13 cellular contexts compared by ENCODE assay signal in the genomic region with DNA sequence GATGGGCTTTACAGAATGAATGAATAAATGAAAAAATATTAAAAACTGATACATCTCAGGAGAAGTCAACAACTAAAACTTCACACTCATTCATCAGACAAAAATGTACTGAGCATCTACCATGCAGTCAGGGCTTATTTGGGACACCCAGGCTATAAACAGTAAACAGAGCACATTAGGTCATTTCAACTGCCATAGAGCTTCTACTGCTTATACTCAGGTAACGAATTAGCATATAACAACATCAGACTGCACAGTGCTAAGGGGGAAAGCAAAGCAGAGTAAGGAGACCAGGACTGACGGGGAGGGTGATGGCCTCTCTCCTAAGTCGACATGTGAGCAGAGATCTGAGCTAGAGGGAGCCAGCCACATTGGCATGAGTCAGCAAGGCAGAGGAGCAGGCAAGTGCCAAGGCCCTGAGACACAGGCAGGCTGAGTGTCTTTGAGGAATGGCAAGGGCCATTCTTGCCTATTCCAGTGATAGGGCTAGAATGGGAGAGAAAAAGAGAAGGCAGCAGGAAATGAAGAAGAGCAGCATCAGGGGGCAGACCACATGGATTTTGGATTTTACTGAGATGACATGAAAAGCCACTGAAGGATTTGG.
DNase-seq lines count a peak whose midpoint lies in the region; ATAC-seq and TF ChIP-seq lines count a peak whose summit lies in the region.
"Had no signal": no experiment of that assay in that cellular context is flagged by ENCODE, and none has a peak within 500 bp of the region (broad histone marks: within the 10 kb centered on the region; RNA-seq: fewer than 3 reads in every experiment).

No MANE protein-coding gene starts in this region.

- TF ChIP-seq CTCF in Panc1 (IDR thresholded peaks at IDR 0.05) (no peak), fibroblast of lung (conservative IDR thresholded peaks at IDR 0.05 in 1 of 2, IDR thresholded peaks at IDR 0.05 in 1 of 2; ENCODE audit: low read depth in 1 of 2, low read length in 2 of 2) (no peak)

- no peaks in the 10 kb centered on the region for H3K27me3 ChIP-seq in Panc1 (ENCODE audit: control insufficient read depth, insufficient read depth, low read length)
- H3K27me3 ChIP-seq in fibroblast of lung (ENCODE audit: control insufficient read depth, insufficient read depth, low read length), result no peaks in the 10 kb centered on the region
- no peaks in the 10 kb centered on the region for H3K27me3 ChIP-seq in skeletal muscle satellite cell (ENCODE audit: control insufficient read depth, insufficient read depth, low read length)

- no peak overlapping the region for H3K9ac ChIP-seq in fibroblast of lung (ENCODE audit: insufficient read depth, low read length)
- no peak overlapping the region for H3K9ac ChIP-seq in skeletal muscle satellite cell (ENCODE audit: low read depth, low read length)

- H3K4me2 ChIP-seq in fibroblast of lung (ENCODE audit: extremely low read depth, insufficient read depth, low read length) (no peak overlapping the region), skeletal muscle satellite cell (ENCODE audit: low read length) (peak overlapping the region; percentile 0)

- H3K79me2 ChIP-seq in fibroblast of lung (ENCODE audit: control insufficient read depth, insufficient read depth, low read length), result no peaks in the 10 kb centered on the region

- H3K9me3 Mint-ChIP-seq in activated T-helper 2 cell treated with anti-CD3 and anti-CD28 coated beads, Interferon-gamma antibody, Interleukin-2, Interleukin-4, amounts not matched to agents 10 μg/mL and 5 μg/mL and 100 μg/mL, durations not matched to agents 14 hours and 24 hours and 36 hours, result no peaks in the 10 kb centered on the region

- ATAC-seq in Panc1 (0 out of 2 replicates have a peak, but pooled peaks have one; percentile 51), GM19351 (IDR thresholded peaks at IDR 0.05; ENCODE audit: unreplicated experiment) (no peak), GM21526 (IDR thresholded peaks at IDR 0.05; ENCODE audit: low FRiP score, unreplicated experiment) (no peak)

- H3K27ac ChIP-seq in Panc1 (ENCODE audit: low read length) (no peak overlapping the region), fibroblast of lung (ENCODE audit: insufficient read depth, low read length) (no peak overlapping the region)

- H3K27me3 Mint-ChIP-seq in activated T-helper 2 cell treated with anti-CD3 and anti-CD28 coated beads, Interferon-gamma antibody, Interleukin-2, Interleukin-4, amounts not matched to agents 10 μg/mL and 5 μg/mL and 100 μg/mL, durations not matched to agents 14 hours and 24 hours and 36 hours (ENCODE audit: low read depth), result peaks cover 5% of the 10 kb centered on the region
- H3K27me3 Mint-ChIP-seq: type B pancreatic cell had no signal

- in situ Hi-C loops in Panc1 (cut with HindIII; ENCODE audit: low pct_unique_long_range_greater_than_20kb, low sequenced_read_pairs), result no loop called here

- H3K36me3 ChIP-seq in Panc1 (ENCODE audit: control insufficient read depth, insufficient read depth, low read length), result no peaks in the 10 kb centered on the region
- H3K36me3 ChIP-seq in fibroblast of lung (ENCODE audit: control insufficient read depth, insufficient read depth, low read length), result no peaks in the 10 kb centered on the region
- H3K36me3 ChIP-seq in skeletal muscle satellite cell (ENCODE audit: insufficient read depth, low read length), result no peaks in the 10 kb centered on the region

- no TSS peak for BruUV-seq in Panc1 (replicated peaks; lab: Mats Ljungman, UMichigan)

- peak overlapping the region; percentile 28 for H2AFZ ChIP-seq in fibroblast of lung (ENCODE audit: low read length)

- POLR2A ChIA-PET in Panc1 (lab: Charles Lee), result no interaction called here

- H3K4me1 Mint-ChIP-seq in activated T-helper 2 cell treated with anti-CD3 and anti-CD28 coated beads, Interferon-gamma antibody, Interleukin-2, Interleukin-4, amounts not matched to agents 10 μg/mL and 5 μg/mL and 100 μg/mL, durations not matched to agents 14 hours and 24 hours and 36 hours (ENCODE audit: low read depth), result peaks cover 2% of the 10 kb centered on the region

- H3K9me3 ChIP-seq in Panc1 (ENCODE audit: control insufficient read depth, insufficient read depth, low read depth, low read length) (no peaks in the 10 kb centered on the region), fibroblast of lung (ENCODE audit: control insufficient read depth, insufficient read depth, low read depth, low read length) (no peaks in the 10 kb centered on the region), skeletal muscle satellite cell (replicated peaks; ENCODE audit: low read length) (no peaks in the 10 kb centered on the region)

- no peaks in the 10 kb centered on the region for H4K20me1 ChIP-seq in fibroblast of lung (ENCODE audit: control insufficient read depth, extremely low read depth, insufficient read depth, low read length)

- no peak overlapping the region for H3K4me3 Mint-ChIP-seq in activated T-helper 2 cell treated with anti-CD3 and anti-CD28 coated beads, Interferon-gamma antibody, Interleukin-2, Interleukin-4, amounts not matched to agents 10 μg/mL and 5 μg/mL and 100 μg/mL, durations not matched to agents 14 hours and 24 hours and 36 hours (ENCODE audit: low read depth)
- H3K4me3 Mint-ChIP-seq: T-helper 1 cell treated with Interleukin-12 subunit alpha and Interleukin-12 subunit beta and Interleukin-4 antibody, amounts not matched to agents 30 μg/mL and 1 μg/mL, for 36 hours; type B pancreatic cell had no signal

- H3K27ac Mint-ChIP-seq in activated T-helper 2 cell treated with anti-CD3 and anti-CD28 coated beads, Interferon-gamma antibody, Interleukin-2, Interleukin-4, amounts not matched to agents 10 μg/mL and 5 μg/mL and 100 μg/mL, durations not matched to agents 14 hours and 24 hours and 36 hours, result no peak overlapping the region
- H3K27ac Mint-ChIP-seq: T-helper 1 cell treated with Interleukin-12 subunit alpha and Interleukin-12 subunit beta and Interleukin-4 antibody, amounts not matched to agents 30 μg/mL and 1 μg/mL, for 36 hours; type B pancreatic cell had no signal

- H3K36me3 Mint-ChIP-seq in activated T-helper 2 cell treated with anti-CD3 and anti-CD28 coated beads, Interferon-gamma antibody, Interleukin-2, Interleukin-4, amounts not matched to agents 10 μg/mL and 5 μg/mL and 100 μg/mL, durations not matched to agents 14 hours and 24 hours and 36 hours (ENCODE audit: low read depth), result no peaks in the 10 kb centered on the region

- intact Hi-C loops in Panc1 (cut with micrococcal nuclease; ENCODE audit: unreplicated experiment), result no loop called here
- intact Hi-C loops in activated T-helper 2 cell treated with anti-CD3 and anti-CD28 coated beads, Interferon-gamma antibody, Interleukin-2, Interleukin-4, amounts not matched to agents 10 μg/mL and 5 μg/mL and 100 μg/mL, durations not matched to agents 14 hours and 24 hours and 36 hours (cut with micrococcal nuclease), result no loop called here

- CTCF ChIA-PET in Panc1 (lab: Charles Lee), result no interaction called here

- peak; percentile 1 for DNase-seq in NCI-H82 (lab: John Stamatoyannopoulos, UW)
- no peak for DNase-seq in NCI-H82 treated with DMSO at 0.1 percent for 48 hours (lab: John Stamatoyannopoulos, UW; ENCODE audit: unreplicated experiment)
- no peak for DNase-seq in Panc1 (ENCODE audit: low read depth, low spot score)
- peak in 1 of 2 donors; percentile 48 for DNase-seq in fibroblast of lung (ENCODE audit: low read depth in 2 of 2)
- no peak for DNase-seq in activated T-helper 2 cell treated with anti-CD3 and anti-CD28 coated beads, Interferon-gamma antibody, Interleukin-2, Interleukin-4, amounts not matched to agents 10 μg/mL and 5 μg/mL and 100 μg/mL, durations not matched to agents 14 hours and 24 hours and 36 hours (ENCODE audit: low spot score)
- DNase-seq: activated effector memory CD4-positive, alpha-beta T cell treated with anti-CD3 and anti-CD28 coated beads, Interleukin-2, amount 50 U/mL, for 16 hours; cerebellar nuclear complex; kidney had no signal

- H3K4me3 ChIP-seq in Panc1 (ENCODE audit: low read depth in 2 of 2, low read length in 2 of 2) (no peak overlapping the region), fibroblast of lung (replicated peaks in 1 of 4; ENCODE audit: control extremely low read depth in 1 of 4, insufficient read depth in 1 of 4, low read depth in 3 of 4, low read length in 4 of 4) (no peak overlapping the region), skeletal muscle satellite cell (ENCODE audit: low read length) (no peak overlapping the region)

- H3K4me1 ChIP-seq in Panc1 (ENCODE audit: control insufficient read depth, insufficient read depth, low read length) (peaks cover 2% of the 10 kb centered on the region; the same call in 1 of the 2 replicates), fibroblast of lung (ENCODE audit: control insufficient read depth, extremely low read depth, insufficient read depth, low read length) (peaks cover 17% of the 10 kb centered on the region), skeletal muscle satellite cell (ENCODE audit: control insufficient read depth, insufficient read depth, low read length) (peaks cover 49% of the 10 kb centered on the region)
